ENCODE assay signal across 9 cellular contexts in genomic region chr14:32932921-32933622, GRCh38. TPM values are rescaled to one million over a fixed set of nuclear protein-coding genes. Genes with fewer than 3 reads are reported as not detected.
DNase-seq lines count a peak whose midpoint lies in the region; ATAC-seq and TF ChIP-seq lines count a peak whose summit lies in the region.
"Had no signal": no experiment of that assay in that cellular context is flagged by ENCODE, and none has a peak within 500 bp of the region (broad histone marks: within the 10 kb centered on the region; RNA-seq: fewer than 3 reads in every experiment).

No MANE protein-coding gene starts in this region.

- TF ChIP-seq POLR2A in adrenal gland (IDR thresholded peaks at IDR 0.05): no peak

- peaks cover 0 to 4% (median 0%) of the 10 kb centered on the region in 3 donors for H3K36me3 Mint-ChIP-seq in CD8-positive, alpha-beta memory T cell
- H3K36me3 Mint-ChIP-seq: CD4-positive, alpha-beta memory T cell had no signal

- no peak for TF ChIP-seq CTCF in adrenal gland (IDR thresholded peaks at IDR 0.05)

- H3K27ac ChIP-seq in adrenal gland (no peak overlapping the region), trophoblast cell (ENCODE audit: low read depth, low read length) (no peak overlapping the region)
- no peak overlapping the region for H3K27ac ChIP-seq in CD8-positive, alpha-beta memory T cell (ENCODE audit: low read depth, low read length)

- H3K9me3 Mint-ChIP-seq in CD8-positive, alpha-beta memory T cell: peaks cover 0 to 10% (median 9%) of the 10 kb centered on the region in 5 donors

- CTCF ChIA-PET in CD8-positive, alpha-beta memory T cell (lab: Charles Lee): no interaction called here

- H2AFZ ChIP-seq in trophoblast cell (ENCODE audit: insufficient read depth, low read length, poor library complexity): no peak overlapping the region

- H3K18ac ChIP-seq in trophoblast cell (ENCODE audit: low read length): no peak overlapping the region

- H2BK5ac ChIP-seq in trophoblast cell (ENCODE audit: low read depth, low read length, poor library complexity): no peak overlapping the region

- H3K4me1 ChIP-seq in adrenal gland (replicated peaks in 1 of 2) (peaks cover 15 to 21% of the 10 kb centered on the region in 2 donors), trophoblast cell (ENCODE audit: control insufficient read depth in 1 of 2, insufficient read depth in 2 of 2, low read length in 2 of 2) (peaks cover 15 to 17% of the 10 kb centered on the region in 2 experiments)
- no peaks in the 10 kb centered on the region for H3K4me1 ChIP-seq in CD8-positive, alpha-beta memory T cell (ENCODE audit: insufficient read depth, low read length)

- H4K12ac ChIP-seq in trophoblast cell (ENCODE audit: low read depth, low read length): no peak overlapping the region

- no peak overlapping the region for H4K91ac ChIP-seq in trophoblast cell (ENCODE audit: low read depth, low read length)

- no peaks in the 10 kb centered on the region for H3K79me1 ChIP-seq in trophoblast cell (ENCODE audit: low read length)

- no peak for ATAC-seq in GM21381 (IDR thresholded peaks at IDR 0.05; ENCODE audit: unreplicated experiment)
- no peak for ATAC-seq in HG02938 (IDR thresholded peaks at IDR 0.05; ENCODE audit: unreplicated experiment)

- H2BK12ac ChIP-seq in trophoblast cell (ENCODE audit: low read length): no peak overlapping the region

- H3K27ac Mint-ChIP-seq in CD8-positive, alpha-beta memory T cell: no peak overlapping the region
- H3K27ac Mint-ChIP-seq: CD4-positive, alpha-beta memory T cell had no signal

- peak overlapping the region in 1 of 4 donors; percentile 54 for H3K4me3 ChIP-seq in adrenal gland
- H3K4me3 ChIP-seq in trophoblast cell (ENCODE audit: low read depth, low read length): peak overlapping the region; percentile 6
- no peak overlapping the region for H3K4me3 ChIP-seq in CD8-positive, alpha-beta memory T cell (ENCODE audit: low read length)

- peak overlapping the region; percentile 85 for H3K4me2 ChIP-seq in trophoblast cell (ENCODE audit: low read length)

- H3K23ac ChIP-seq in trophoblast cell (ENCODE audit: low read length): no peak overlapping the region

- no peak overlapping the region for H4K8ac ChIP-seq in trophoblast cell (ENCODE audit: low read depth, low read length)

- no peak overlapping the region for H3K9ac ChIP-seq in trophoblast cell (ENCODE audit: low read length)

- no peak overlapping the region for H3K4ac ChIP-seq in trophoblast cell (ENCODE audit: low read depth, low read length)

- H3K27me3 Mint-ChIP-seq in CD8-positive, alpha-beta memory T cell: peaks cover 37 to 51% of the 10 kb centered on the region in 2 donors

- no peaks in the 10 kb centered on the region for H3K36me3 ChIP-seq in adrenal gland (replicated peaks in 1 of 2)
- no peaks in the 10 kb centered on the region for H3K36me3 ChIP-seq in trophoblast cell (ENCODE audit: control insufficient read depth in 1 of 2, insufficient read depth in 2 of 2, low read length in 2 of 2)
- H3K36me3 ChIP-seq in CD8-positive, alpha-beta memory T cell (ENCODE audit: insufficient read depth, low read length): no peaks in the 10 kb centered on the region

- H2BK120ac ChIP-seq in trophoblast cell (ENCODE audit: insufficient read depth, low read length, poor library complexity): no peak overlapping the region

- H3K27me3 ChIP-seq in adrenal gland: peaks cover 46% of the 10 kb centered on the region
- H3K27me3 ChIP-seq in trophoblast cell (ENCODE audit: insufficient read depth, low read length): peaks cover 50% of the 10 kb centered on the region
- no peaks in the 10 kb centered on the region for H3K27me3 ChIP-seq in CD8-positive, alpha-beta memory T cell (ENCODE audit: insufficient read depth, low read length, poor library complexity, severe bottlenecking)

- H3K9me3 ChIP-seq in adrenal gland (replicated peaks in 1 of 3): no peaks in the 10 kb centered on the region
- H3K9me3 ChIP-seq in trophoblast cell (ENCODE audit: insufficient read depth, low read depth, low read length): peaks cover 9% of the 10 kb centered on the region
- H3K9me3 ChIP-seq in CD8-positive, alpha-beta memory T cell (ENCODE audit: low read length): no peaks in the 10 kb centered on the region

- intact Hi-C loops in adrenal gland (cut with DNase I): loop anchor here in 1 of 2 donors (10.0 kb wide), 1 partner anchor 208 kb away; no protein-coding TSS in a partner anchor

- H3K79me2 ChIP-seq in trophoblast cell (ENCODE audit: control insufficient read depth, insufficient read depth, low read length, poor library complexity): no peaks in the 10 kb centered on the region

- H3K4me1 Mint-ChIP-seq in CD8-positive, alpha-beta memory T cell: peaks cover 0 to 4% (median 4%) of the 10 kb centered on the region in 3 donors

- POLR2A ChIA-PET in CD8-positive, alpha-beta memory T cell (lab: Charles Lee): no interaction called here

- no peak overlapping the region for H3K4me3 Mint-ChIP-seq in CD8-positive, alpha-beta memory T cell

- WGBS in adrenal gland, 4 donors: 1 to 8% (median 2%) methylated on average over 23 to 57 of the region's 57 CpGs
- no CpG with 5 or more reads among the region's 57 CpGs for WGBS in trophoblast cell (ENCODE audit: extremely low coverage, insufficient coverage, insufficient read length)

- H3K14ac ChIP-seq in trophoblast cell (ENCODE audit: low read length): no peak overlapping the region

- peak; percentile 40 for DNase-seq in Ammon's horn (ENCODE audit: low spot score)
- DNase-seq in adrenal gland: peak in 5 of 7 donors; percentile 22 to 48 (median 43)
- peak in 36 of 51 donors; percentile 9 to 67 (median 48) for DNase-seq in hypothalamus (lab: John Stamatoyannopoulos, UW)
- DNase-seq in trophoblast cell: no peak
- no peak for DNase-seq in CD8-positive, alpha-beta memory T cell
- DNase-seq in NCI-H748 treated with DMSO at 0.1 percent for 48 hours (lab: John Stamatoyannopoulos, UW): no peak
- DNase-seq: CD4-positive, alpha-beta memory T cell had no signal

- no peak overlapping the region for H2AK5ac ChIP-seq in trophoblast cell (ENCODE audit: low read length)

RNA-seq across cellular contexts. Expression of gene NPAS3, which starts 5.6 kb away (rescaled TPM):
- total RNA-seq in adrenal gland: 1 to 10 TPM in 7 of 8 donors, under 1 TPM in 1; 0.36 to 7.5 (median 2.5) TPM
- polyA plus RNA-seq in adrenal gland: 1 to 10 TPM in 1 of 3 donors, under 1 TPM in 2; 0.88 to 1.4 (median 0.98) TPM
- polyA plus RNA-seq in trophoblast cell (2013): 0.07 and 0.12 TPM in 2 replicates
- total RNA-seq in CD8-positive, alpha-beta memory T cell: not detected
- not detected for polyA plus RNA-seq in CD8-positive, alpha-beta memory T cell
- total RNA-seq: CD4-positive, alpha-beta memory T cell had no signal
- polyA plus RNA-seq: CD4-positive, alpha-beta memory T cell had no signal

Comparison
In these comparisons a context has a peak if more than half of its experiments do, and no peak if none do; other contexts are left out.
1. DNase-seq: peak in Ammon's horn (single experiment), adrenal gland (5 of 7) and hypothalamus (36 of 51); none in trophoblast cell (0 of 2), CD8-positive, alpha-beta memory T cell (0 of 5) and NCI-H748 treated with DMSO at 0.1 percent for 48 hours (single experiment).